ENCODE assay signal across 17 cellular contexts in the genomic region with DNA sequence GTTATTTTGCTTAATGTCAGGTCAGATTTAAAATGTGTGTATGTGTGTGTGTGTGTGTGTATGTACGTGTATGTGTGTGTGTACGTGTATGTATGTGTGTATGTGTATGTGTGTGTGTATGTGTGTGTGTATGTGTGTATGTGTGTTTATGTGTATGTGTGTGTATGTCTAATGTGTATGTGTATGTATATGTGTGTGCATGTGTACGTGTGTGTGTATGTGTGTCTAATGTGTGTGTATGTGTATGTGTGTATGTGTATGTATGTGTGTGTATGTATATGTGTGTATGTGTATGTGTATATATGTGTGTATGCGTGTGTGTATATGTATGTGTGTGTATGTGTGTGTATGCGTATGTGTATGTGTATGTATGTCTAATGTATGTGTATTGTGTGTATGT.
"Had no signal": no experiment of that assay in that cellular context is flagged by ENCODE, and none has a peak within 500 bp of the region (broad histone marks: within the 10 kb centered on the region; RNA-seq: fewer than 3 reads in every experiment).

No MANE protein-coding gene starts in this region.

- H3K27ac Mint-ChIP-seq: activated naive CD8-positive, alpha-beta T cell treated with anti-CD3 and anti-CD28 coated beads, Interleukin-2, amount 50 U/mL, for 24 hours; progenitor cell of endocrine pancreas had no signal

- ATAC-seq: activated CD4-positive, CD25-positive, alpha-beta regulatory T cell treated with anti-CD3 and anti-CD28 coated beads, Interleukin-2, amount 50 U/mL, for 24 hours; activated naive CD8-positive, alpha-beta T cell treated with anti-CD3 and anti-CD28 coated beads, Interleukin-2, amount 50 U/mL, for 24 hours had no signal

- H3K27ac ChIP-seq: ascending aorta, gastrocnemius medialis, right atrium auricular region, skin epidermis, upper lobe of left lung had no signal

- DNase-seq: activated CD4-positive, alpha-beta T cell treated with anti-CD3 and anti-CD28 coated beads, Interleukin-2, amount 50 U/mL, for 1 hour; activated naive CD4-positive, alpha-beta T cell; activated naive CD8-positive, alpha-beta T cell treated with anti-CD3 and anti-CD28 coated beads, Interleukin-2, amount 50 U/mL, for 24 hours; dermis blood vessel endothelial cell; effector memory CD8-positive, alpha-beta T cell; gastrocnemius medialis; stimulated activated CD4-positive, alpha-beta T cell treated with anti-CD3 and anti-CD28 coated beads, Interleukin-4, amount 100 ng/mL, for 24 hours; stimulated activated naive CD4-positive, alpha-beta T cell treated with Interleukin-2 at 50 U/mL for 16 hours; SW 1271 had no signal

- FAIRE-seq: islet of Langerhans had no signal

- H3K27me3 ChIP-seq: ascending aorta, right atrium auricular region, upper lobe of left lung had no signal

- H3K4me3 Mint-ChIP-seq: activated naive CD8-positive, alpha-beta T cell treated with anti-CD3 and anti-CD28 coated beads, Interleukin-2, amount 50 U/mL, for 24 hours had no signal

- H3K36me3 ChIP-seq: ascending aorta, gastrocnemius medialis, right atrium auricular region, upper lobe of left lung had no signal

- H3K4me3 ChIP-seq: ascending aorta, gastrocnemius medialis, lung, right atrium auricular region, skin epidermis, upper lobe of left lung had no signal

- H3K9me3 Mint-ChIP-seq: effector memory CD8-positive, alpha-beta T cell had no signal

- H3K9me3 ChIP-seq: ascending aorta, gastrocnemius medialis, right atrium auricular region, upper lobe of left lung had no signal
